In genomic region chr12:22283508-22283907, GRCh38 we compare ENCODE assay signal across 1 cellular context.
TF ChIP-seq lines count a peak whose summit lies in the region.

No MANE protein-coding gene starts in this region.

TF ChIP-seq in GM23338, 12 proteins besides CTCF, POLR2A, EP300 and RAD21:
- TF ChIP-seq NANOG (IDR thresholded peaks at IDR 0.05; ENCODE audit: borderline replicate concordance) (no peak), ZNF331 (CRISPR knock-in tag; IDR thresholded peaks at IDR 0.05; ENCODE audit: low read depth) (no peak), EZH2 (IDR thresholded peaks at IDR 0.05; ENCODE audit: low read depth, unreplicated experiment) (no peak), STAT1 (IDR thresholded peaks at IDR 0.05; ENCODE audit: unreplicated experiment) (no peak), JUNB (IDR thresholded peaks at IDR 0.05; ENCODE audit: unreplicated experiment) (no peak), CREB1 (CRISPR knock-in tag; IDR thresholded peaks at IDR 0.05; ENCODE audit: low read depth) (no peak), ZNF462 (CRISPR knock-in tag; IDR thresholded peaks at IDR 0.05) (no peak), POLR2AphosphoS5 (IDR thresholded peaks at IDR 0.05; ENCODE audit: low read depth) (no peak), REST (IDR thresholded peaks at IDR 0.05; ENCODE audit: unreplicated experiment) (no peak), ETS1 (IDR thresholded peaks at IDR 0.05) (no peak), ZNF114 (CRISPR knock-in tag; IDR thresholded peaks at IDR 0.05) (no peak), EZH2phosphoT487 (IDR thresholded peaks at IDR 0.05; ENCODE audit: unreplicated experiment) (no peak)
